In genomic region chr22:44801476-44801875, GRCh38 we compare ENCODE assay signal across 30 cellular contexts. TPM values are rescaled to one million over a fixed set of nuclear protein-coding genes. Genes with fewer than 3 reads are reported as not detected.
"Had no signal": no experiment of that assay in that cellular context is flagged by ENCODE, and none has a peak within 500 bp of the region (broad histone marks: within the 10 kb centered on the region; RNA-seq: fewer than 3 reads in every experiment).

No MANE protein-coding gene starts in this region.

- ATAC-seq: activated CD4-positive, CD25-positive, alpha-beta regulatory T cell treated with anti-CD3 and anti-CD28 coated beads, Interleukin-2, amount 50 U/mL, for 24 hours; activated CD8-positive, alpha-beta T cell treated with anti-CD3 and anti-CD28 coated beads, Interleukin-2, amount 10 ng/mL, durations not matched to agents 7 days and 5 days; body of pancreas; WTC11 had no signal

- H3K27me3 ChIP-seq: body of pancreas, breast epithelium had no signal

- DNase-seq: activated CD4-positive, alpha-beta T cell treated with anti-CD3 and anti-CD28 coated beads for 36 hours; activated CD4-positive, alpha-beta T cell treated with anti-CD3 and anti-CD28 coated beads, Interleukin-2, amount 10 ng/mL, durations not matched to agents 7 days and 5 days; activated CD4-positive, alpha-beta T cell treated with anti-CD3 and anti-CD28 coated beads, Interleukin-2, amount 50 U/mL, for 48 hours; activated CD8-positive, alpha-beta T cell treated with anti-CD3 and anti-CD28 coated beads, Interleukin-2, amount 10 ng/mL, durations not matched to agents 7 days and 5 days; activated gamma-delta T cell; activated naive CD4-positive, alpha-beta T cell treated with Interleukin-2 at 50 U/mL for 16 hours; activated naive CD8-positive, alpha-beta T cell treated with anti-CD3 and anti-CD28 coated beads, Interleukin-2, amount 10 ng/mL, durations not matched to agents 7 days and 5 days; activated T-cell treated with anti-CD3 and anti-CD28 coated beads, Interleukin-2, amount 50 U/mL, for 24 hours; body of pancreas; Karpas-422; KBM-7; NCI-H1105; NCI-H1417 treated with DMSO at 0.1 percent for 48 hours; NCI-H187 treated with DMSO at 0.1 percent for 48 hours; NCI-H2081; NCI-H2171 treated with DMSO at 0.1 percent for 48 hours; NCI-H2227 treated with DMSO at 0.1 percent for 48 hours; NCI-H446; NCI-H510A treated with DMSO at 0.1 percent for 48 hours; NCI-H526 treated with DMSO at 0.1 percent for 48 hours; NCI-H774; SHP77; T1000 had no signal

- H3K36me3 Mint-ChIP-seq: activated naive CD4-positive, alpha-beta T cell treated with anti-CD3 and anti-CD28 coated beads, Interleukin-2, amount 50 U/mL, for 24 hours; activated naive CD8-positive, alpha-beta T cell treated with anti-CD3 and anti-CD28 coated beads, Interleukin-2, amount 10 ng/mL, durations not matched to agents 7 days and 5 days had no signal

- H3K27me3 Mint-ChIP-seq: activated CD4-positive, alpha-beta T cell treated with anti-CD3 and anti-CD28 coated beads for 36 hours; activated CD4-positive, alpha-beta T cell treated with anti-CD3 and anti-CD28 coated beads, Interleukin-2, amount 10 ng/mL, durations not matched to agents 7 days and 5 days; activated naive CD4-positive, alpha-beta T cell treated with anti-CD3 and anti-CD28 coated beads, Interleukin-2, amount 50 U/mL, for 24 hours had no signal

- H3K4me1 ChIP-seq: body of pancreas, breast epithelium, SJSA1 had no signal

- H3K27ac Mint-ChIP-seq: activated CD4-positive, alpha-beta T cell treated with anti-CD3 and anti-CD28 coated beads for 36 hours; activated CD4-positive, alpha-beta T cell treated with anti-CD3 and anti-CD28 coated beads, Interleukin-2, amount 10 ng/mL, durations not matched to agents 7 days and 5 days; activated CD8-positive, alpha-beta T cell treated with anti-CD3 and anti-CD28 coated beads, Interleukin-2, amount 10 ng/mL, durations not matched to agents 7 days and 5 days; activated naive CD4-positive, alpha-beta T cell treated with anti-CD3 and anti-CD28 coated beads, Interleukin-2, amount 50 U/mL, for 24 hours; activated naive CD8-positive, alpha-beta T cell treated with anti-CD3 and anti-CD28 coated beads, Interleukin-2, amount 10 ng/mL, durations not matched to agents 7 days and 5 days; activated T-cell treated with anti-CD3 and anti-CD28 coated beads, Interleukin-2, amount 50 U/mL, for 24 hours; activated T-helper 2 cell treated with anti-CD3 and anti-CD28 coated beads, Interferon-gamma antibody, Interleukin-2, Interleukin-4, amounts not matched to agents 10 μg/mL and 5 μg/mL and 100 μg/mL, durations not matched to agents 14 hours and 24 hours and 36 hours; WTC11 had no signal

- H3K9me3 Mint-ChIP-seq: activated CD4-positive, alpha-beta T cell treated with anti-CD3 and anti-CD28 coated beads, Interleukin-2, amount 10 ng/mL, durations not matched to agents 7 days and 5 days; activated naive CD4-positive, alpha-beta T cell treated with anti-CD3 and anti-CD28 coated beads, Interleukin-2, amount 50 U/mL, for 24 hours; activated naive CD8-positive, alpha-beta T cell treated with anti-CD3 and anti-CD28 coated beads, Interleukin-2, amount 10 ng/mL, durations not matched to agents 7 days and 5 days; activated T-cell treated with anti-CD3 and anti-CD28 coated beads, Interleukin-2, amount 50 U/mL, for 24 hours; activated T-helper 2 cell treated with anti-CD3 and anti-CD28 coated beads, Interferon-gamma antibody, Interleukin-2, Interleukin-4, amounts not matched to agents 10 μg/mL and 5 μg/mL and 100 μg/mL, durations not matched to agents 14 hours and 24 hours and 36 hours; IgD-negative memory B cell; WTC11 had no signal

- H3K4me1 Mint-ChIP-seq: activated CD4-positive, alpha-beta T cell treated with anti-CD3 and anti-CD28 coated beads for 36 hours; activated naive CD4-positive, alpha-beta T cell treated with anti-CD3 and anti-CD28 coated beads, Interleukin-2, amount 50 U/mL, for 24 hours had no signal

- H3K9me3 ChIP-seq: body of pancreas, breast epithelium, SJSA1 had no signal

- H3K27ac ChIP-seq: body of pancreas, breast epithelium, SJSA1 had no signal

- H3K4me3 Mint-ChIP-seq: activated CD4-positive, alpha-beta T cell treated with anti-CD3 and anti-CD28 coated beads for 36 hours; activated CD4-positive, alpha-beta T cell treated with anti-CD3 and anti-CD28 coated beads, Interleukin-2, amount 10 ng/mL, durations not matched to agents 7 days and 5 days; activated CD8-positive, alpha-beta T cell treated with anti-CD3 and anti-CD28 coated beads, Interleukin-2, amount 10 ng/mL, durations not matched to agents 7 days and 5 days; activated naive CD4-positive, alpha-beta T cell treated with anti-CD3 and anti-CD28 coated beads, Interleukin-2, amount 50 U/mL, for 24 hours; activated naive CD8-positive, alpha-beta T cell treated with anti-CD3 and anti-CD28 coated beads, Interleukin-2, amount 10 ng/mL, durations not matched to agents 7 days and 5 days; activated T-cell treated with anti-CD3 and anti-CD28 coated beads, Interleukin-2, amount 50 U/mL, for 24 hours; IgD-negative memory B cell; WTC11 had no signal

- H3K36me3 ChIP-seq: breast epithelium, SJSA1 had no signal

- H3K4me3 ChIP-seq: body of pancreas, breast epithelium, SJSA1 had no signal

RNA-seq across cellular contexts. Expression of gene ARHGAP8, which starts 49.1 kb away (rescaled TPM):
- total RNA-seq: SJSA1 had no signal
- polyA plus RNA-seq: IgD-negative memory B cell had no signal
